Comparison of ENCODE assay signal across 23 cellular contexts in genomic region chr16:69804283-69804682, GRCh38.
"Had no signal": no experiment of that assay in that cellular context is flagged by ENCODE, and none has a peak within 500 bp of the region (broad histone marks: within the 10 kb centered on the region; RNA-seq: fewer than 3 reads in every experiment).

No MANE protein-coding gene starts in this region.

- H3K9me3 Mint-ChIP-seq: activated CD4-positive, alpha-beta T cell treated with anti-CD3 and anti-CD28 coated beads, Interleukin-2, amount 10 ng/mL, durations not matched to agents 7 days and 5 days; activated naive CD4-positive, alpha-beta T cell treated with anti-CD3 and anti-CD28 coated beads, Interleukin-2, amount 50 U/mL, for 24 hours; nephron progenitor cell had no signal

- ATAC-seq: esophagus mucosa, lower lobe of right lung had no signal

- H3K4me3 ChIP-seq: adrenal gland, breast epithelium, lower lobe of right lung, spleen, tibial artery had no signal

- DNase-seq: activated CD4-positive, alpha-beta T cell treated with anti-CD3 and anti-CD28 coated beads, Interleukin-2, amount 10 ng/mL, durations not matched to agents 7 days and 5 days; activated CD8-positive, alpha-beta memory T cell treated with anti-CD3 and anti-CD28 coated beads, Interleukin-2, amount 50 U/mL, for 4 hours; activated gamma-delta T cell; adrenal gland; effector CD4-positive, alpha-beta T cell; foreskin melanocyte; glutamatergic neuron; hypothalamus; islet precursor cell; lower lobe of right lung; nephron progenitor cell; occipital lobe; posterior cingulate gyrus; retina; spleen; stimulated activated CD4-positive, alpha-beta T cell treated with anti-CD3 and anti-CD28 coated beads, Interleukin-4, amount 100 ng/mL, for 4 hours; stimulated activated naive CD4-positive, alpha-beta T cell; T-helper 1 cell; T1000; tibial artery had no signal

- H3K27ac Mint-ChIP-seq: activated CD4-positive, alpha-beta T cell treated with anti-CD3 and anti-CD28 coated beads, Interleukin-2, amount 10 ng/mL, durations not matched to agents 7 days and 5 days; activated naive CD4-positive, alpha-beta T cell treated with anti-CD3 and anti-CD28 coated beads, Interleukin-2, amount 50 U/mL, for 24 hours; nephron progenitor cell had no signal

- H3K27me3 ChIP-seq: adrenal gland, breast epithelium, spleen, tibial artery had no signal

- H3K36me3 ChIP-seq: breast epithelium had no signal

- H3K27ac ChIP-seq: adrenal gland, breast epithelium, lower lobe of right lung, tibial artery had no signal

- H3K4me1 ChIP-seq: breast epithelium, lower lobe of right lung, tibial artery had no signal

- H3K4me1 Mint-ChIP-seq: activated CD4-positive, alpha-beta T cell treated with anti-CD3 and anti-CD28 coated beads, Interleukin-2, amount 10 ng/mL, durations not matched to agents 7 days and 5 days; activated naive CD4-positive, alpha-beta T cell treated with anti-CD3 and anti-CD28 coated beads, Interleukin-2, amount 50 U/mL, for 24 hours had no signal

- H3K4me3 Mint-ChIP-seq: activated CD4-positive, alpha-beta T cell treated with anti-CD3 and anti-CD28 coated beads, Interleukin-2, amount 10 ng/mL, durations not matched to agents 7 days and 5 days; activated naive CD4-positive, alpha-beta T cell treated with anti-CD3 and anti-CD28 coated beads, Interleukin-2, amount 50 U/mL, for 24 hours; nephron progenitor cell had no signal

- H3K9me3 ChIP-seq: adrenal gland, breast epithelium, lower lobe of right lung, spleen, tibial artery had no signal

- H3K27me3 Mint-ChIP-seq: activated CD4-positive, alpha-beta T cell treated with anti-CD3 and anti-CD28 coated beads, Interleukin-2, amount 10 ng/mL, durations not matched to agents 7 days and 5 days; activated naive CD4-positive, alpha-beta T cell treated with anti-CD3 and anti-CD28 coated beads, Interleukin-2, amount 50 U/mL, for 24 hours had no signal
